In the genomic region with DNA sequence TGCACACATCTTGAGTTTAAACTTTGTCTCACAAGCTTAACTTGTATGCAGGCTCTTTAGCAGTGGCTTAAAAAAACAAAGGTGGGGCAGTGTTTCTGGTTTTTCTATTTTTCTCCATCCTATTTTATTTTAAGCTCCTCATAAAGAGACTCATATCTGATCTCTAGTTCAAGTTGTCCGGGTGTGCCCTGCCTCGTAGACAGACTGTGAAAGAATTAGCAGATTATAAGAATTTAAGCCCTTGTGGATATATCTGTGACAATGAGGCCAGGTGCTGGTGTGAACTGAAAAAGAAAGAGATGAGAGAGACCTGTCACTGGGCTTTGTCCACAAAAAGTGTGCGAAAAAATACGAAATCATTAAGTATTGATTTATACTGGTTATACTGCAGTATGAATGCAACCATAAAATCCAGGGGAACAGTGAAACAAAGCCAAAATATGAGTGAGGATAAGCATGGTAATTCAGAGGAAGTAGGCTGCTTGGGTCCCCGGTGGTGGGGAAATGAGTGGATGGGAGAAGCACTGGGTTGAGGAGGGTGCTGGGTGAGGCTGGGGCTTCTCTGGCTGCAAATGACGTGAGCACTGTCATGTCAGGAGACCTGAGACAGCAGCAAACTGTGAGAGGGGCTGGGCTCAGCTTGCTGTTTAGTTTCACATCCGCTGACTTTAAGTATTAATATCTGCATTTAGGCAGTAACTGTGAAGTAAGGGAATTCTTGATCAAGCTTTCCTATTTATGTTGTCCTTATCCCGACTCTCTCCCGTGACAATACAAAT, we compare ENCODE assay signal across 8 cellular contexts.
A peak's percentile ranks its signal among the peaks of the same experiment; 100 is the strongest.
DNase-seq lines count a peak whose midpoint lies in the region; ATAC-seq and TF ChIP-seq lines count a peak whose summit lies in the region.

No MANE protein-coding gene starts in this region.

- no peak overlapping the region for H3K27ac ChIP-seq in CD4-positive, alpha-beta T cell (ENCODE audit: low read depth, low read length)
- no peak overlapping the region for H3K27ac ChIP-seq in osteoblast (ENCODE audit: low read depth, low read length)

- H3K9me3 Mint-ChIP-seq in CD4-positive, alpha-beta T cell: no peaks in the 10 kb centered on the region
- H3K9me3 Mint-ChIP-seq in activated naive CD4-positive, alpha-beta T cell treated with anti-CD3 and anti-CD28 coated beads, Interleukin-2, amount 50 U/mL, for 72 hours: no peaks in the 10 kb centered on the region

- H2AFZ ChIP-seq in osteoblast (ENCODE audit: low read length): peak overlapping the region; percentile 25

- H3K4me3 ChIP-seq in osteoblast (ENCODE audit: insufficient read depth, low read length): no peak overlapping the region

- intact Hi-C loops in CD4-positive, alpha-beta T cell (cut with DNase I, micrococcal nuclease): no loop called here

- no peaks in the 10 kb centered on the region for H3K27me3 ChIP-seq in CD4-positive, alpha-beta T cell (ENCODE audit: control insufficient read depth, insufficient read depth, low read length)
- peaks cover 7% of the 10 kb centered on the region for H3K27me3 ChIP-seq in osteoblast (ENCODE audit: insufficient read depth, low read length)

- H3K27ac Mint-ChIP-seq in CD4-positive, alpha-beta T cell: no peak overlapping the region
- no peak overlapping the region for H3K27ac Mint-ChIP-seq in activated naive CD4-positive, alpha-beta T cell treated with anti-CD3 and anti-CD28 coated beads, Interleukin-2, amount 50 U/mL, for 72 hours

- H3K4me3 Mint-ChIP-seq in CD4-positive, alpha-beta T cell: no peak overlapping the region

- DNase-seq in CD4-positive, alpha-beta T cell: peak in 2 of 10 experiments; percentile 2 to 8
- no peak for DNase-seq in activated naive CD4-positive, alpha-beta T cell treated with anti-CD3 and anti-CD28 coated beads, Interleukin-2, amount 50 U/mL, for 72 hours (ENCODE audit: low spot score in 2 of 2)
- DNase-seq in osteoblast (ENCODE audit: insufficient read length, low spot score, missing footprints) (no peak), HPDE6-E6E7 (ENCODE audit: extremely low spot score) (no peak), NCI-H128 (lab: John Stamatoyannopoulos, UW; ENCODE audit: unreplicated experiment) (no peak), EL (no peak)

- no peaks in the 10 kb centered on the region for H3K79me2 ChIP-seq in osteoblast (ENCODE audit: insufficient read depth, low read length)

- H3K27me3 Mint-ChIP-seq in CD4-positive, alpha-beta T cell: no peaks in the 10 kb centered on the region

- POLR2A ChIA-PET in CD4-positive, alpha-beta T cell (lab: Charles Lee): interaction anchor here (0.9 kb wide), 1 partner anchor 17 kb away, joined by 4 read pairs; no protein-coding TSS in a partner anchor

- H3K4me1 Mint-ChIP-seq in CD4-positive, alpha-beta T cell (ENCODE audit: low read depth): peaks cover 22% of the 10 kb centered on the region

- H4K20me1 ChIP-seq in osteoblast (ENCODE audit: insufficient read depth, low read length): no peaks in the 10 kb centered on the region

- H3K4me2 ChIP-seq in osteoblast (ENCODE audit: insufficient read depth, low read length): no peak overlapping the region

- H3K36me3 ChIP-seq in osteoblast (ENCODE audit: insufficient read depth, low read length): no peaks in the 10 kb centered on the region

- peak; percentile 87 for ATAC-seq in CD4-positive, alpha-beta T cell (ENCODE audit: poor library complexity)
- ATAC-seq in GM21360 (IDR thresholded peaks at IDR 0.05; ENCODE audit: unreplicated experiment): peak; percentile 86
- peak; percentile 73 for ATAC-seq in HG03469 (IDR thresholded peaks at IDR 0.05; ENCODE audit: unreplicated experiment)
- ATAC-seq in activated naive CD4-positive, alpha-beta T cell treated with anti-CD3 and anti-CD28 coated beads, Interleukin-2, amount 50 U/mL, for 72 hours: peak; percentile 59 to 67

- no peaks in the 10 kb centered on the region for H3K36me3 Mint-ChIP-seq in CD4-positive, alpha-beta T cell (ENCODE audit: low read depth)
- no peaks in the 10 kb centered on the region for H3K36me3 Mint-ChIP-seq in activated naive CD4-positive, alpha-beta T cell treated with anti-CD3 and anti-CD28 coated beads, Interleukin-2, amount 50 U/mL, for 72 hours

- no peak for TF ChIP-seq CTCF in CD4-positive, alpha-beta T cell (IDR thresholded peaks at IDR 0.05)
- no peak for TF ChIP-seq CTCF in osteoblast (IDR thresholded peaks at IDR 0.05; ENCODE audit: extremely low read depth, low read depth, low read length)

- CTCF ChIA-PET in CD4-positive, alpha-beta T cell (lab: Charles Lee): interaction anchor here (1.1 kb wide), 1 partner anchor 27 kb away, joined by 3 read pairs; no protein-coding TSS in a partner anchor

- peaks cover 10% of the 10 kb centered on the region for H3K4me1 ChIP-seq in osteoblast (ENCODE audit: insufficient read depth, low read length)

- H3K9me3 ChIP-seq in CD4-positive, alpha-beta T cell (ENCODE audit: control insufficient read depth, low read length): no peaks in the 10 kb centered on the region
- no peaks in the 10 kb centered on the region for H3K9me3 ChIP-seq in osteoblast (ENCODE audit: low read depth, low read length)
